Comparison of ENCODE assay signal across 21 cellular contexts in the genomic region with DNA sequence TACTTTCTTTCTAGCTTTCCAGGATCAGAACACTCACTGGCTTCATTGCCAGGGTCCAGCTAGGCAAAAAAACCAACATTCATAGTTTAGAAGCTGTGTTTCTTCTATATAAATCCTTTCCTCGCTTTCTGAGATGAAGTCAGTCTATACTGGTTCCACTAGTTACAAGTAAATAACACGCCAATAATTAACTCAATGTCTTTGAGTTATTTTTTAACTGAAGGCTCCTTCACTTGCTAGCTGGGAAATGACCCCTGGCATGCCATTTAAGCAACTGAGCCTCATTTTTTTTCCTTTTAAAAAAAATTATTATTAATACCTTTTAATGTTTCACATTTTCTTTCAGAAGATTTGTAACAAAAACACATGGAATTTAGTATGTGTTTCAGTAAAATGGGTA. TPM values are rescaled to one million over a fixed set of nuclear protein-coding genes. Genes with fewer than 3 reads are reported as not detected.
DNase-seq lines count a peak whose midpoint lies in the region; ATAC-seq, FAIRE-seq and TF ChIP-seq lines count a peak whose summit lies in the region.
"Had no signal": no experiment of that assay in that cellular context is flagged by ENCODE, and none has a peak within 500 bp of the region (broad histone marks: within the 10 kb centered on the region; RNA-seq: fewer than 3 reads in every experiment).

No MANE protein-coding gene starts in this region.

- peaks cover 26% of the 10 kb centered on the region for H3K79me2 ChIP-seq in HepG2 (ENCODE audit: insufficient read depth, low read length)

- H4K20me1 ChIP-seq in HepG2 (ENCODE audit: insufficient read depth, low read length): no peaks in the 10 kb centered on the region

- H3K9me3 ChIP-seq in HepG2 (ENCODE audit: low read length): no peaks in the 10 kb centered on the region
- H3K9me3 ChIP-seq in right lobe of liver: no peaks in the 10 kb centered on the region
- no peaks in the 10 kb centered on the region for H3K9me3 ChIP-seq in kidney (ENCODE audit: control insufficient read depth in 1 of 2, low read length in 2 of 2)
- H3K9me3 ChIP-seq: SK-N-SH had no signal

- H3K27me3 ChIP-seq in HepG2 (ENCODE audit: control insufficient read depth in 1 of 2, insufficient read depth in 2 of 2, low read length in 2 of 2): peaks cover 0 to 8% of the 10 kb centered on the region in 2 experiments; a peak in 1 of 5 replicates
- H3K27me3 ChIP-seq in right lobe of liver: no peaks in the 10 kb centered on the region

- FAIRE-seq in HepG2 (lab: Jason Lieb, UNC) (no peak), kidney (lab: Jason Lieb, UNC) (peak; percentile 76)
- FAIRE-seq: H54 had no signal

- in situ Hi-C loops in HepG2 (cut with HindIII; ENCODE audit: extremely low pct_ligation_motif_present, low pct_unique_long_range_greater_than_20kb): no loop called here

- H3K4me3 ChIP-seq in HepG2 (replicated peaks in 1 of 3; ENCODE audit: insufficient read depth in 1 of 3, low read depth in 2 of 3, low read length in 3 of 3): peak overlapping the region in 1 of 3 experiments; percentile 8; a peak in 1 of 6 replicates
- H3K4me3 ChIP-seq in right lobe of liver: no peak overlapping the region
- peak overlapping the region; percentile 96 for H3K4me3 ChIP-seq in NB4 (ENCODE audit: low read depth, low read length)
- H3K4me3 ChIP-seq in kidney (ENCODE audit: low read length in 2 of 2): peak overlapping the region; percentile 32 to 55

- intact Hi-C loops in HepG2 (cut with micrococcal nuclease; ENCODE audit: unreplicated experiment): no loop called here
- intact Hi-C loops in right lobe of liver (cut with DNase I): no loop called here
- intact Hi-C loops in kidney (cut with DNase I): no loop called here

- peak overlapping the region; percentile 21 for H3K4me2 ChIP-seq in HepG2 (ENCODE audit: low read depth, low read length)

- no TSS peak for BruUV-seq in HepG2 (replicated peaks; lab: Mats Ljungman, UMichigan)

- H3K36me3 ChIP-seq in HepG2 (replicated peaks in 1 of 2; ENCODE audit: control insufficient read depth in 1 of 2, insufficient read depth in 2 of 2, low read length in 2 of 2) (peaks cover 0 to 2% of the 10 kb centered on the region in 2 experiments; a peak in 1 of 5 replicates), right lobe of liver (peaks cover 0 to 3% (median 0%) of the 10 kb centered on the region in 4 donors), kidney (ENCODE audit: control insufficient read depth in 1 of 2, insufficient read depth in 2 of 2, low read length in 2 of 2) (no peaks in the 10 kb centered on the region)

- ATAC-seq in HepG2 (no peak), right lobe of liver (no peak), HG02642 (IDR thresholded peaks at IDR 0.05; ENCODE audit: poor library complexity, unreplicated experiment) (no peak)

- no peak for TF ChIP-seq CTCF in HepG2 (CRISPR knock-in tag; IDR thresholded peaks at IDR 0.05)
- TF ChIP-seq CTCF in right lobe of liver (IDR thresholded peaks at IDR 0.05): no peak
- no peak for TF ChIP-seq CTCF in NB4 (IDR thresholded peaks at IDR 0.05; ENCODE audit: low read depth, low read length)
- TF ChIP-seq CTCF in kidney (IDR thresholded peaks at IDR 0.05; ENCODE audit: borderline replicate concordance, extremely low read depth, insufficient read depth): no peak

- H3K27ac ChIP-seq in HepG2 (ENCODE audit: extremely low read length, insufficient read depth, low read length) (no peak overlapping the region), right lobe of liver (no peak overlapping the region), kidney (ENCODE audit: low read depth in 2 of 2, low read length in 2 of 2) (peak overlapping the region; percentile 92)

- no peak overlapping the region for H3K9ac ChIP-seq in HepG2 (ENCODE audit: insufficient read depth, low read depth, low read length)
- H3K9ac ChIP-seq in kidney (ENCODE audit: low read length in 2 of 2): peak overlapping the region in 1 of 2 donors; percentile 70
- H3K9ac ChIP-seq: SK-N-SH had no signal

- H2AFZ ChIP-seq in HepG2 (ENCODE audit: low read length): no peak overlapping the region

- no peak for DNase-seq in HepG2 (ENCODE audit: low spot score)
- DNase-seq in right lobe of liver: no peak
- no peak for DNase-seq in NB4 (ENCODE audit: low read depth)
- no peak for DNase-seq in kidney
- DNase-seq in renal cortical epithelial cell (ENCODE audit: low read depth): peak; percentile 89
- no peak for DNase-seq in NCI-H345 treated with DMSO at 0.1 percent for 48 hours (lab: John Stamatoyannopoulos, UW; ENCODE audit: unreplicated experiment)
- DNase-seq in NCI-H2227 (lab: John Stamatoyannopoulos, UW; ENCODE audit: unreplicated experiment): no peak
- DNase-seq: GDM1, HFFc6, KBM-7, NCI-H1694 treated with DMSO at 0.1 percent for 48 hours, NCI-H226, NCI-H524 treated with DMSO at 0.1 percent for 48 hours, SHP77 treated with DMSO at 0.1 percent for 48 hours, SK-N-SH had no signal

- H3K4me1 ChIP-seq in HepG2 (ENCODE audit: insufficient read depth, low read length) (peaks cover 43% of the 10 kb centered on the region), right lobe of liver (peaks cover 0 to 42% (median 15%) of the 10 kb centered on the region in 4 donors), kidney (ENCODE audit: control insufficient read depth in 1 of 2, insufficient read depth in 1 of 2, low read depth in 1 of 2, low read length in 2 of 2) (peaks cover 15 to 45% of the 10 kb centered on the region in 2 donors)

- CTCF ChIA-PET in HepG2 (lab: Yijun Ruan, JAX; ENCODE audit: low intra/inter-chr PET ratio, low total read pairs): no interaction called here

- TF ChIP-seq RAD21 in HepG2 (CRISPR knock-in tag; IDR thresholded peaks at IDR 0.05): no peak

- WGBS in HepG2 (ENCODE audit: low lambda C conversion rate): 7% methylated on average over 2 of the region's 2 CpGs
- 41% methylated on average over 2 of the region's 2 CpGs for WGBS in right lobe of liver (ENCODE audit: insufficient coverage, low coverage, low lambda C conversion rate, missing lambda C conversion rate)

- no peak for TF ChIP-seq POLR2A in HepG2 (IDR thresholded peaks at IDR 0.05; ENCODE audit: insufficient read depth in 1 of 2, low read depth in 2 of 2, low read length in 2 of 2)
- no peak for TF ChIP-seq POLR2A in right lobe of liver (IDR thresholded peaks at IDR 0.05)
- no peak for TF ChIP-seq POLR2A in NB4 (IDR thresholded peaks at IDR 0.05; ENCODE audit: extremely low read depth, insufficient read length)

- TF ChIP-seq EP300 in HepG2 (IDR thresholded peaks at IDR 0.05; ENCODE audit: low read depth in 2 of 2, low read length in 2 of 2) (no peak), HepG2 (CRISPR knock-in tag; IDR thresholded peaks at IDR 0.05; ENCODE audit: borderline replicate concordance) (no peak)

- POLR2A ChIA-PET in HepG2 (lab: Yijun Ruan, JAX): interaction anchor here (1.0 kb wide), 1 partner anchor 17 kb away, joined by 4 read pairs; no protein-coding TSS in a partner anchor

RNA-seq across cellular contexts. Expression of a gene that starts 2.1 kb away (rescaled TPM):
- total RNA-seq in HepG2 (2016; rRNA removed; fragmentation: Illumina TruSeq; extraction: Trizol) (11.0 and 12.4 TPM in 2 replicates), right lobe of liver (10 to 100 TPM in 3 of 6 experiments, 1 to 10 TPM in 3; 7.5 to 11.7 (median 10.6) TPM), kidney (24.7 TPM), renal cortical epithelial cell (16.2 and 18.9 TPM in 2 replicates)
- total RNA-seq in HepG2 (2016; cell fraction: cytosol; rRNA removed; fragmentation: Illumina TruSeq; extraction: Trizol; ENCODE audit: low read depth): 1.1 and 1.3 TPM in 2 replicates
- total RNA-seq in HepG2 (2016; cell fraction: insoluble cytoplasmic fraction; rRNA removed; fragmentation: Illumina TruSeq; extraction: Trizol): 10.0 and 11.0 TPM in 2 replicates
- 2.5 and 2.8 TPM in 2 replicates for total RNA-seq in HepG2 (2016; cell fraction: membrane; rRNA removed; fragmentation: Illumina TruSeq; extraction: Trizol)
- 18.2 and 18.6 TPM in 2 replicates for total RNA-seq in HepG2 (2016; cell fraction: nucleus; rRNA removed; fragmentation: Illumina TruSeq; extraction: Trizol)
- polyA plus RNA-seq in HepG2 (2011; rRNA removed) (4.5 and 5.4 TPM in 2 replicates), kidney (ENCODE audit: insufficient read depth, low read depth, low replicate concordance) (21.9 TPM)
- polyA plus RNA-seq in HepG2 (2011; cell fraction: cytosol; rRNA removed): 2.7 and 3.4 TPM in 2 replicates
- polyA plus RNA-seq in HepG2 (2011; cell fraction: nucleus; rRNA removed): 11.4 and 15.7 TPM in 2 replicates
- 10.8 and 13.5 TPM in 2 replicates for polyA plus RNA-seq in HepG2 (2012)
- polyA plus RNA-seq in HepG2 (2016; cell fraction: cytosol; fragmentation: Illumina TruSeq; extraction: Trizol; ENCODE audit: low read depth): 1.2 and 1.6 TPM in 2 replicates
- polyA plus RNA-seq in HepG2 (2016; cell fraction: insoluble cytoplasmic fraction; fragmentation: Illumina TruSeq; extraction: Trizol; ENCODE audit: low read depth): 15.5 and 17.8 TPM in 2 replicates
- polyA plus RNA-seq in HepG2 (2016; cell fraction: membrane; fragmentation: Illumina TruSeq; extraction: Trizol; ENCODE audit: low read depth): 2.6 and 3.0 TPM in 2 replicates
- 21.4 and 21.8 TPM in 2 replicates for polyA plus RNA-seq in HepG2 (2016; cell fraction: nucleus; fragmentation: Illumina TruSeq; extraction: Trizol; ENCODE audit: insufficient read depth, low read depth)
- 4.1 and 5.1 TPM in 2 replicates for polyA minus RNA-seq in HepG2 (2011; rRNA and poly(A)+ RNA removed; ENCODE audit: low replicate concordance)
- polyA minus RNA-seq in HepG2 (2011; cell fraction: cytosol; rRNA and poly(A)+ RNA removed): 3.6 and 4.7 TPM in 2 replicates
- 20.6 and 21.2 TPM in 2 replicates for polyA minus RNA-seq in HepG2 (2011; cell fraction: nucleus; rRNA and poly(A)+ RNA removed)

RNA-seq across cellular contexts. Expression of a gene that starts 25.5 kb away (rescaled TPM):
- 0.04 TPM in 1 of 2 replicates, not detected in the other for total RNA-seq in HepG2 (2016; rRNA removed; fragmentation: Illumina TruSeq; extraction: Trizol)
- not detected in 2 replicates for total RNA-seq in HepG2 (2016; cell fraction: cytosol; rRNA removed; fragmentation: Illumina TruSeq; extraction: Trizol; ENCODE audit: low read depth)
- total RNA-seq in HepG2 (2016; cell fraction: insoluble cytoplasmic fraction; rRNA removed; fragmentation: Illumina TruSeq; extraction: Trizol): 0.09 TPM in 1 of 2 replicates, not detected in the other
- not detected in 2 replicates for total RNA-seq in HepG2 (2016; cell fraction: membrane; rRNA removed; fragmentation: Illumina TruSeq; extraction: Trizol)
- total RNA-seq in HepG2 (2016; cell fraction: nucleus; rRNA removed; fragmentation: Illumina TruSeq; extraction: Trizol): 0.16 and 0.22 TPM in 2 replicates
- polyA plus RNA-seq in HepG2 (2011; rRNA removed): 0.03 and 0.08 TPM in 2 replicates
- polyA plus RNA-seq in HepG2 (2011; cell fraction: cytosol; rRNA removed): 0.10 TPM in 1 of 2 replicates, not detected in the other
- polyA plus RNA-seq in HepG2 (2011; cell fraction: nucleus; rRNA removed): 0.26 and 0.47 TPM in 2 replicates
- polyA plus RNA-seq in HepG2 (2012): 0.05 and 0.17 TPM in 2 replicates
- not detected in 2 replicates for polyA plus RNA-seq in HepG2 (2016; cell fraction: cytosol; fragmentation: Illumina TruSeq; extraction: Trizol; ENCODE audit: low read depth)
- polyA plus RNA-seq in HepG2 (2016; cell fraction: insoluble cytoplasmic fraction; fragmentation: Illumina TruSeq; extraction: Trizol; ENCODE audit: low read depth): not detected in 2 replicates
- polyA plus RNA-seq in HepG2 (2016; cell fraction: membrane; fragmentation: Illumina TruSeq; extraction: Trizol; ENCODE audit: low read depth): not detected in 2 replicates
- polyA plus RNA-seq in HepG2 (2016; cell fraction: nucleus; fragmentation: Illumina TruSeq; extraction: Trizol; ENCODE audit: insufficient read depth, low read depth): 0.15 and 0.16 TPM in 2 replicates
- polyA minus RNA-seq in HepG2 (2011; rRNA and poly(A)+ RNA removed; ENCODE audit: low replicate concordance): 0.12 TPM in 1 of 2 replicates, not detected in the other
- polyA minus RNA-seq in HepG2 (2011; cell fraction: cytosol; rRNA and poly(A)+ RNA removed): not detected in 2 replicates
- polyA minus RNA-seq in HepG2 (2011; cell fraction: nucleus; rRNA and poly(A)+ RNA removed): 0.37 and 0.52 TPM in 2 replicates
- under 1 TPM in 2 of 6 experiments, not detected in 4; 0.09 to 0.11 TPM for total RNA-seq in right lobe of liver
- 0.16 TPM for total RNA-seq in kidney
- polyA plus RNA-seq in kidney (ENCODE audit: insufficient read depth, low read depth, low replicate concordance): not detected
- not detected in 2 replicates for total RNA-seq in renal cortical epithelial cell
- total RNA-seq: Daoy, HFFc6, RPMI7951 had no signal
- polyA plus RNA-seq: AG04450, CD14-positive monocyte, SK-N-SH had no signal

Comparison
In these comparisons a context has a peak if more than half of its experiments do, and no peak if none do; other contexts are left out.
1. H3K27ac ChIP-seq: peak in kidney (2 of 2); none in HepG2 (single experiment) and right lobe of liver (0 of 3).
2. H3K4me3 ChIP-seq: peak in NB4 (single experiment) and kidney (2 of 2); none in right lobe of liver (0 of 3).